Comparison of ENCODE assay signal across 23 cellular contexts in genomic region chr4:127403523-127404084, GRCh38.
"Had no signal": no experiment of that assay in that cellular context is flagged by ENCODE, and none has a peak within 500 bp of the region (broad histone marks: within the 10 kb centered on the region; RNA-seq: fewer than 3 reads in every experiment).

No MANE protein-coding gene starts in this region.

- H3K4me3 Mint-ChIP-seq: activated CD4-positive, alpha-beta T cell treated with anti-CD3 and anti-CD28 coated beads, Interleukin-2, amount 10 ng/mL, durations not matched to agents 7 days and 5 days; activated naive CD4-positive, alpha-beta T cell treated with anti-CD3 and anti-CD28 coated beads for 36 hours; activated naive CD8-positive, alpha-beta T cell treated with anti-CD3 and anti-CD28 coated beads, Interleukin-2, amount 50 U/mL, for 24 hours; activated T-cell treated with anti-CD3 and anti-CD28 coated beads, Interleukin-2, amount 50 U/mL, for 4 hours; naive thymus-derived CD4-positive, alpha-beta T cell; stimulated activated naive CD8-positive, alpha-beta T cell treated with anti-CD3 and anti-CD28 coated beads, Interleukin-15, Interleukin-2, amounts not matched to agents 100 ng/mL and 50 ng/mL, for 24 hours had no signal

- H3K4me1 Mint-ChIP-seq: activated CD4-positive, alpha-beta T cell treated with anti-CD3 and anti-CD28 coated beads, Interleukin-2, amount 10 ng/mL, durations not matched to agents 7 days and 5 days; activated naive CD8-positive, alpha-beta T cell treated with anti-CD3 and anti-CD28 coated beads, Interleukin-2, amount 50 U/mL, for 24 hours; naive thymus-derived CD4-positive, alpha-beta T cell had no signal

- H3K4me1 ChIP-seq: foreskin keratinocyte, left ventricle myocardium inferior, parathyroid adenoma, uterus had no signal

- H3K27me3 ChIP-seq: cardiac muscle cell, foreskin keratinocyte, transverse colon, uterus had no signal

- H3K36me3 ChIP-seq: cardiac muscle cell, left ventricle myocardium inferior, transverse colon, uterus had no signal

- H3K9me3 ChIP-seq: uterus had no signal

- H3K9me3 Mint-ChIP-seq: activated CD4-positive, alpha-beta T cell treated with anti-CD3 and anti-CD28 coated beads, Interleukin-2, amount 10 ng/mL, durations not matched to agents 7 days and 5 days; activated naive CD8-positive, alpha-beta T cell treated with anti-CD3 and anti-CD28 coated beads, Interleukin-2, amount 50 U/mL, for 24 hours had no signal

- H3K4me3 ChIP-seq: cardiac muscle cell, dorsolateral prefrontal cortex, left ventricle myocardium inferior, transverse colon, uterus had no signal

- H3K27ac ChIP-seq: cardiac muscle cell, dorsolateral prefrontal cortex, foreskin keratinocyte, left ventricle myocardium inferior, parathyroid adenoma, transverse colon, uterus had no signal

- DNase-seq: activated CD4-positive, alpha-beta T cell treated with anti-CD3 and anti-CD28 coated beads, Interleukin-2, amount 10 ng/mL, durations not matched to agents 7 days and 5 days; activated CD8-positive, alpha-beta memory T cell treated with anti-CD3 and anti-CD28 coated beads, Interleukin-2, amount 50 U/mL, for 4 hours; activated naive CD4-positive, alpha-beta T cell treated with anti-CD3 and anti-CD28 coated beads for 36 hours; activated naive CD8-positive, alpha-beta T cell treated with anti-CD3 and anti-CD28 coated beads, Interleukin-2, amount 50 U/mL, for 24 hours; activated T-cell treated with anti-CD3 and anti-CD28 coated beads, Interleukin-2, amount 50 U/mL, for 4 hours; aorta; dorsolateral prefrontal cortex; foreskin keratinocyte; glutamatergic neuron; hypothalamus; islet precursor cell; left ventricle myocardium inferior; mammary epithelial cell; naive thymus-derived CD4-positive, alpha-beta T cell; stimulated activated CD4-positive, alpha-beta T cell treated with anti-CD3 and anti-CD28 coated beads, Interleukin-2, amount 100 ng/mL, for 48 hours; T-helper 1 cell; T1000; transverse colon; uterus had no signal

- H3K27me3 Mint-ChIP-seq: activated CD4-positive, alpha-beta T cell treated with anti-CD3 and anti-CD28 coated beads, Interleukin-2, amount 10 ng/mL, durations not matched to agents 7 days and 5 days; activated naive CD8-positive, alpha-beta T cell treated with anti-CD3 and anti-CD28 coated beads, Interleukin-2, amount 50 U/mL, for 24 hours; stimulated activated naive CD8-positive, alpha-beta T cell treated with anti-CD3 and anti-CD28 coated beads, Interleukin-15, Interleukin-2, amounts not matched to agents 100 ng/mL and 50 ng/mL, for 24 hours had no signal

- H3K27ac Mint-ChIP-seq: activated CD4-positive, alpha-beta T cell treated with anti-CD3 and anti-CD28 coated beads, Interleukin-2, amount 10 ng/mL, durations not matched to agents 7 days and 5 days; activated naive CD4-positive, alpha-beta T cell treated with anti-CD3 and anti-CD28 coated beads for 36 hours; activated naive CD8-positive, alpha-beta T cell treated with anti-CD3 and anti-CD28 coated beads, Interleukin-2, amount 50 U/mL, for 24 hours; naive thymus-derived CD4-positive, alpha-beta T cell; stimulated activated naive CD8-positive, alpha-beta T cell treated with anti-CD3 and anti-CD28 coated beads, Interleukin-15, Interleukin-2, amounts not matched to agents 100 ng/mL and 50 ng/mL, for 24 hours had no signal

- ATAC-seq: activated CD4-positive, CD25-positive, alpha-beta regulatory T cell treated with anti-CD3 and anti-CD28 coated beads, Interleukin-2, amount 50 U/mL, for 24 hours; activated naive CD8-positive, alpha-beta T cell treated with anti-CD3 and anti-CD28 coated beads, Interleukin-2, amount 50 U/mL, for 24 hours; activated T-cell treated with anti-CD3 and anti-CD28 coated beads, Interleukin-2, amount 50 U/mL, for 4 hours; foreskin keratinocyte; naive thymus-derived CD4-positive, alpha-beta T cell had no signal
